In the genomic region with DNA sequence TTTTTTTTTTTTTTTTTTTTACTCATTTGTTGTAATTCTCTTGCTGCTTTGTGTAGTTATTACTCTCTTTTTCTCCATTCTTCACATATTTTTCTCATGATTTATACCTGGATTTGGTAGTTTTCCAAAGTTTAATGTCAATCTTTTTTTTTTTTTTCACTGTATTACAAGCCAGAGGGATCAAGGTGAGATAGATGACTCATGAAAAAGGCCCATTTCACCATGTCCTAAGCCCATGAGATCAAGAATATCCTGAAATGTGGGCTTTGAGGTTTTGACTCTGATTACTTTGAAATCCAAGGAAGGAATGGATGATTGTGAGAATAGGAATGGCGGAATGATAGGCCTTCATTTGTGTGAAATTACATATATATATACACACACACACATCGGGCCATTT, we compare ENCODE assay signal across 2 cellular contexts.
TF ChIP-seq lines count a peak whose summit lies in the region.

No MANE protein-coding gene starts in this region.

TF ChIP-seq in Ishikawa, 13 proteins besides CTCF, POLR2A, EP300 and RAD21:
- TF ChIP-seq ZBTB7A (IDR thresholded peaks at IDR 0.05; ENCODE audit: low read depth) (no peak), TCF12 (IDR thresholded peaks at IDR 0.05; ENCODE audit: low read depth) (no peak), EGR1 (IDR thresholded peaks at IDR 0.05) (no peak), FOXM1 (IDR thresholded peaks at IDR 0.05; ENCODE audit: borderline replicate concordance, low read depth) (no peak), TEAD4 (IDR thresholded peaks at IDR 0.05) (peak; percentile 38; the same call in 1 of the 2 replicates), CREB1 (IDR thresholded peaks at IDR 0.05; ENCODE audit: low read depth) (no peak), YY1 (IDR thresholded peaks at IDR 0.05; ENCODE audit: low read depth) (no peak), CEBPB (IDR thresholded peaks at IDR 0.05) (0 out of 2 replicates have a peak, but pooled peaks have one; percentile 2), NFIC (IDR thresholded peaks at IDR 0.05) (peak; percentile 60), TAF1 (IDR thresholded peaks at IDR 0.05; ENCODE audit: low read depth) (no peak)
- TF ChIP-seq, protein P1, sequence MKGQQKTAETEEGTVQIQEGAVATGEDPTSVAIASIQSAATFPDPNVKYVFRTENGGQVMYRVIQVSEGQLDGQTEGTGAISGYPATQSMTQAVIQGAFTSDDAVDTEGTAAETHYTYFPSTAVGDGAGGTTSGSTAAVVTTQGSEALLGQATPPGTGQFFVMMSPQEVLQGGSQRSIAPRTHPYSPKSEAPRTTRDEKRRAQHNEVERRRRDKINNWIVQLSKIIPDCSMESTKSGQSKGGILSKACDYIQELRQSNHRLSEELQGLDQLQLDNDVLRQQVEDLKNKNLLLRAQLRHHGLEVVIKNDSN (IDR thresholded peaks at IDR 0.05): no peak
- TF ChIP-seq, protein P2, sequence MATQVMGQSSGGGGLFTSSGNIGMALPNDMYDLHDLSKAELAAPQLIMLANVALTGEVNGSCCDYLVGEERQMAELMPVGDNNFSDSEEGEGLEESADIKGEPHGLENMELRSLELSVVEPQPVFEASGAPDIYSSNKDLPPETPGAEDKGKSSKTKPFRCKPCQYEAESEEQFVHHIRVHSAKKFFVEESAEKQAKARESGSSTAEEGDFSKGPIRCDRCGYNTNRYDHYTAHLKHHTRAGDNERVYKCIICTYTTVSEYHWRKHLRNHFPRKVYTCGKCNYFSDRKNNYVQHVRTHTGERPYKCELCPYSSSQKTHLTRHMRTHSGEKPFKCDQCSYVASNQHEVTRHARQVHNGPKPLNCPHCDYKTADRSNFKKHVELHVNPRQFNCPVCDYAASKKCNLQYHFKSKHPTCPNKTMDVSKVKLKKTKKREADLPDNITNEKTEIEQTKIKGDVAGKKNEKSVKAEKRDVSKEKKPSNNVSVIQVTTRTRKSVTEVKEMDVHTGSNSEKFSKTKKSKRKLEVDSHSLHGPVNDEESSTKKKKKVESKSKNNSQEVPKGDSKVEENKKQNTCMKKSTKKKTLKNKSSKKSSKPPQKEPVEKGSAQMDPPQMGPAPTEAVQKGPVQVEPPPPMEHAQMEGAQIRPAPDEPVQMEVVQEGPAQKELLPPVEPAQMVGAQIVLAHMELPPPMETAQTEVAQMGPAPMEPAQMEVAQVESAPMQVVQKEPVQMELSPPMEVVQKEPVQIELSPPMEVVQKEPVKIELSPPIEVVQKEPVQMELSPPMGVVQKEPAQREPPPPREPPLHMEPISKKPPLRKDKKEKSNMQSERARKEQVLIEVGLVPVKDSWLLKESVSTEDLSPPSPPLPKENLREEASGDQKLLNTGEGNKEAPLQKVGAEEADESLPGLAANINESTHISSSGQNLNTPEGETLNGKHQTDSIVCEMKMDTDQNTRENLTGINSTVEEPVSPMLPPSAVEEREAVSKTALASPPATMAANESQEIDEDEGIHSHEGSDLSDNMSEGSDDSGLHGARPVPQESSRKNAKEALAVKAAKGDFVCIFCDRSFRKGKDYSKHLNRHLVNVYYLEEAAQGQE (IDR thresholded peaks at IDR 0.05; ENCODE audit: low read depth): no peak
- TF ChIP-seq, protein P3, sequence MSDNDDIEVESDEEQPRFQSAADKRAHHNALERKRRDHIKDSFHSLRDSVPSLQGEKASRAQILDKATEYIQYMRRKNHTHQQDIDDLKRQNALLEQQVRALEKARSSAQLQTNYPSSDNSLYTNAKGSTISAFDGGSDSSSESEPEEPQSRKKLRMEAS (IDR thresholded peaks at IDR 0.05): no peak

TF ChIP-seq in K562, 482 proteins besides CTCF, POLR2A, EP300 and RAD21:
- TF ChIP-seq ZNF316 (IDR thresholded peaks at IDR 0.05) (peak; percentile 16; the same call in 1 of the 2 replicates), ZNF140 (CRISPR knock-in tag; IDR thresholded peaks at IDR 0.05) (no peak)
TF ChIP-seq in K562: peak in this region for 1.
